23 cellular contexts compared by ENCODE assay signal in the genomic region with DNA sequence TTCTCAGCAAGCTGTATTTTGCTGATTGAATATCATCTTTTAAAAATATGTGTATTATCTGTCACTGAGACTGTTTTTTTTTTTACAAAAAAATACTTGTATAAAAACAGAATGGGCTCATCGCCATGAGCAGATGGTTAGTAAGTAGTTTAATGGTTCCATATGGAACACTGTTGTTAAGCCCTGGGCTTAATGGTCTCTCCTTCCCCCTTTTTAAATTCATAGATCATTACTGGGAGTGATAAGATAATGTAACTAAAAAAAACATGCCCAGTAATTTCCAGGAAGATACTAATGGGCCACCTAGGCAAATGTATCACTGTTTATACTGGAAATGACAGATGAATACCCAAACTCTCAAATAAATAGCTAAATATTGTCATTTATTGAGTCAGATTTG.
"Had no signal": no experiment of that assay in that cellular context is flagged by ENCODE, and none has a peak within 500 bp of the region (broad histone marks: within the 10 kb centered on the region; RNA-seq: fewer than 3 reads in every experiment).

No MANE protein-coding gene starts in this region.

- H3K9me3 Mint-ChIP-seq: activated CD4-positive, alpha-beta T cell treated with anti-CD3 and anti-CD28 coated beads, Interleukin-2, amount 10 ng/mL, durations not matched to agents 7 days and 5 days; activated CD8-positive, alpha-beta T cell treated with anti-CD3 and anti-CD28 coated beads for 36 hours; activated T-cell treated with anti-CD3 and anti-CD28 coated beads, Interleukin-2, amount 50 U/mL, for 4 hours; activated T-helper 2 cell treated with anti-CD3 and anti-CD28 coated beads, Interferon-gamma antibody, Interleukin-2, Interleukin-4, amounts not matched to agents 10 μg/mL and 5 μg/mL and 100 μg/mL, durations not matched to agents 14 hours and 24 hours and 36 hours; central memory CD8-positive, alpha-beta T cell; nephron progenitor cell; WTC11 had no signal

- DNase-seq: activated CD4-positive, alpha-beta T cell treated with anti-CD3 and anti-CD28 coated beads for 1 hour; activated CD4-positive, alpha-beta T cell treated with anti-CD3 and anti-CD28 coated beads, Interleukin-2, amount 10 ng/mL, durations not matched to agents 7 days and 5 days; activated CD8-positive, alpha-beta T cell treated with anti-CD3 and anti-CD28 coated beads for 36 hours; activated T-cell treated with anti-CD3 and anti-CD28 coated beads, Interleukin-2, amount 50 U/mL, for 4 hours; anterior cingulate cortex; dermis blood vessel endothelial cell; effector CD4-positive, alpha-beta T cell; foreskin keratinocyte; heart right ventricle; naive B cell; nephron progenitor cell; right lobe of liver; stimulated activated CD4-positive, alpha-beta T cell treated with anti-CD3 and anti-CD28 coated beads, Interleukin-2, amount 100 ng/mL, for 48 hours; stimulated activated naive CD4-positive, alpha-beta T cell treated with Interleukin-2 at 50 U/mL for 16 hours; transverse colon had no signal

- H3K9me3 ChIP-seq: esophagus muscularis mucosa, heart right ventricle, neutrophil, right lobe of liver, transverse colon had no signal

- H3K4me3 ChIP-seq: esophagus muscularis mucosa, heart right ventricle, right lobe of liver, transverse colon had no signal

- H3K36me3 Mint-ChIP-seq: activated naive CD8-positive, alpha-beta T cell; mesothelial cell of epicardium; naive B cell; WTC11 had no signal

- H3K27ac Mint-ChIP-seq: activated CD4-positive, alpha-beta T cell treated with anti-CD3 and anti-CD28 coated beads, Interleukin-2, amount 10 ng/mL, durations not matched to agents 7 days and 5 days; activated CD8-positive, alpha-beta T cell treated with anti-CD3 and anti-CD28 coated beads for 36 hours; activated naive CD8-positive, alpha-beta T cell; activated T-helper 2 cell treated with anti-CD3 and anti-CD28 coated beads, Interferon-gamma antibody, Interleukin-2, Interleukin-4, amounts not matched to agents 10 μg/mL and 5 μg/mL and 100 μg/mL, durations not matched to agents 14 hours and 24 hours and 36 hours; mesothelial cell of epicardium; naive B cell; nephron progenitor cell; progenitor cell of endocrine pancreas; WTC11 had no signal

- H3K4me1 Mint-ChIP-seq: activated CD4-positive, alpha-beta T cell treated with anti-CD3 and anti-CD28 coated beads, Interleukin-2, amount 10 ng/mL, durations not matched to agents 7 days and 5 days; mesothelial cell of epicardium; naive B cell; nephron progenitor cell; WTC11 had no signal

- ATAC-seq: activated CD8-positive, alpha-beta T cell treated with anti-CD3 and anti-CD28 coated beads for 36 hours; activated T-cell treated with anti-CD3 and anti-CD28 coated beads, Interleukin-2, amount 50 U/mL, for 4 hours; foreskin keratinocyte; heart right ventricle; right lobe of liver; WTC11 had no signal

- H3K27me3 ChIP-seq: esophagus muscularis mucosa, heart right ventricle, neutrophil, right lobe of liver, transverse colon had no signal

- H3K36me3 ChIP-seq: esophagus muscularis mucosa, heart right ventricle, neutrophil, right lobe of liver, transverse colon had no signal

- H3K27me3 Mint-ChIP-seq: activated CD8-positive, alpha-beta T cell treated with anti-CD3 and anti-CD28 coated beads for 36 hours; activated naive CD8-positive, alpha-beta T cell; central memory CD8-positive, alpha-beta T cell had no signal

- H3K4me3 Mint-ChIP-seq: activated CD4-positive, alpha-beta T cell treated with anti-CD3 and anti-CD28 coated beads, Interleukin-2, amount 10 ng/mL, durations not matched to agents 7 days and 5 days; activated CD8-positive, alpha-beta T cell treated with anti-CD3 and anti-CD28 coated beads for 36 hours; activated naive CD8-positive, alpha-beta T cell; activated T-cell treated with anti-CD3 and anti-CD28 coated beads, Interleukin-2, amount 50 U/mL, for 4 hours; central memory CD8-positive, alpha-beta T cell; mesothelial cell of epicardium; naive B cell; nephron progenitor cell; WTC11 had no signal
